ENCODE assay signal across 22 cellular contexts in genomic region chr15:50496692-50497091, GRCh38. TPM values are rescaled to one million over a fixed set of nuclear protein-coding genes. Genes with fewer than 3 reads are reported as not detected.
DNase-seq lines count a peak whose midpoint lies in the region; ATAC-seq and TF ChIP-seq lines count a peak whose summit lies in the region.
"Had no signal": no experiment of that assay in that cellular context is flagged by ENCODE, and none has a peak within 500 bp of the region (broad histone marks: within the 10 kb centered on the region; RNA-seq: fewer than 3 reads in every experiment).

No MANE protein-coding gene starts in this region.

- H3K4me3 Mint-ChIP-seq in activated CD8-positive, alpha-beta T cell treated with anti-CD3 and anti-CD28 coated beads for 36 hours = no peak overlapping the region
- no peak overlapping the region for H3K4me3 Mint-ChIP-seq in activated CD8-positive, alpha-beta T cell treated with anti-CD3 and anti-CD28 coated beads, Interleukin-2, amount 10 ng/mL, durations not matched to agents 7 days and 5 days
- H3K4me3 Mint-ChIP-seq in CD8-positive, alpha-beta T cell = no peak overlapping the region
- H3K4me3 Mint-ChIP-seq in activated T-helper 17 cell treated with anti-CD3 and anti-CD28 coated beads, Interleukin-2, amount 50 U/mL, for 72 hours = no peak overlapping the region
- no peak overlapping the region for H3K4me3 Mint-ChIP-seq in memory B cell
- no peak overlapping the region for H3K4me3 Mint-ChIP-seq in naive thymus-derived CD8-positive, alpha-beta T cell
- H3K4me3 Mint-ChIP-seq: GM23338, H9 had no signal

- DNase-seq in activated CD8-positive, alpha-beta T cell treated with anti-CD3 and anti-CD28 coated beads for 36 hours = no peak
- no peak for DNase-seq in activated CD8-positive, alpha-beta T cell treated with anti-CD3 and anti-CD28 coated beads, Interleukin-2, amount 10 ng/mL, durations not matched to agents 7 days and 5 days
- DNase-seq in CD8-positive, alpha-beta T cell = no peak
- DNase-seq in memory B cell (ENCODE audit: low spot score in 2 of 2) (no peak), NCI-H226 (no peak)
- no peak for DNase-seq in naive thymus-derived CD8-positive, alpha-beta T cell
- DNase-seq in activated CD4-positive, CD25-positive, alpha-beta regulatory T cell (lab: John Stamatoyannopoulos, UW) = no peak
- DNase-seq: H9, Kasumi-1, NCI-H1105, NCI-H1436 treated with DMSO at 0.1 percent for 48 hours, NCI-H187 treated with DMSO at 0.1 percent for 48 hours, NCI-H446, NCI-H524 treated with DMSO at 0.1 percent for 48 hours, NCI-H774, SIG-M5 had no signal

- no peaks in the 10 kb centered on the region for H3K4me1 ChIP-seq in CD8-positive, alpha-beta T cell (ENCODE audit: insufficient read depth, low read length)

- peak; percentile 34 for ATAC-seq in activated CD8-positive, alpha-beta T cell treated with anti-CD3 and anti-CD28 coated beads for 36 hours
- no peak for ATAC-seq in activated CD8-positive, alpha-beta T cell treated with anti-CD3 and anti-CD28 coated beads, Interleukin-2, amount 10 ng/mL, durations not matched to agents 7 days and 5 days
- ATAC-seq in CD8-positive, alpha-beta T cell = no peak
- peak; percentile 49 for ATAC-seq in activated T-helper 17 cell treated with anti-CD3 and anti-CD28 coated beads, Interleukin-2, amount 50 U/mL, for 72 hours (replicated peaks)
- ATAC-seq in memory B cell (ENCODE audit: low read depth) = no peak
- ATAC-seq in naive thymus-derived CD8-positive, alpha-beta T cell = no peak
- ATAC-seq: GM23338, K562 had no signal

- POLR2A ChIA-PET in activated CD8-positive, alpha-beta T cell treated with anti-CD3 and anti-CD28 coated beads for 36 hours (lab: Charles Lee) = no interaction called here
- POLR2A ChIA-PET in activated CD8-positive, alpha-beta T cell treated with anti-CD3 and anti-CD28 coated beads, Interleukin-2, amount 10 ng/mL, durations not matched to agents 7 days and 5 days (lab: Charles Lee) = interaction anchor here (1.2 kb wide), 1 partner anchor 142 kb away, joined by 4 read pairs; the partner anchor contains the start of gene GABPB1
- POLR2A ChIA-PET in CD8-positive, alpha-beta T cell (lab: Charles Lee) = interaction anchor here (0.6 kb wide), 1 partner anchor 9 kb away, joined by 3 read pairs; no protein-coding TSS in a partner anchor
- POLR2A ChIA-PET in naive thymus-derived CD8-positive, alpha-beta T cell (lab: Charles Lee) = no interaction called here

- H3K36me3 ChIP-seq in CD8-positive, alpha-beta T cell (ENCODE audit: insufficient read depth, low read length) = peaks cover 53% of the 10 kb centered on the region

- no peaks in the 10 kb centered on the region for H3K9me3 ChIP-seq in CD8-positive, alpha-beta T cell (ENCODE audit: low read length)

- no peaks in the 10 kb centered on the region for H3K27me3 Mint-ChIP-seq in activated CD8-positive, alpha-beta T cell treated with anti-CD3 and anti-CD28 coated beads for 36 hours
- H3K27me3 Mint-ChIP-seq in activated CD8-positive, alpha-beta T cell treated with anti-CD3 and anti-CD28 coated beads, Interleukin-2, amount 10 ng/mL, durations not matched to agents 7 days and 5 days (ENCODE audit: low read depth) = no peaks in the 10 kb centered on the region
- H3K27me3 Mint-ChIP-seq in CD8-positive, alpha-beta T cell (ENCODE audit: low read depth) = no peaks in the 10 kb centered on the region
- H3K27me3 Mint-ChIP-seq in activated T-helper 17 cell treated with anti-CD3 and anti-CD28 coated beads, Interleukin-2, amount 50 U/mL, for 72 hours = no peaks in the 10 kb centered on the region
- H3K27me3 Mint-ChIP-seq in memory B cell = no peaks in the 10 kb centered on the region
- H3K27me3 Mint-ChIP-seq in naive thymus-derived CD8-positive, alpha-beta T cell = no peaks in the 10 kb centered on the region

- H3K9me3 Mint-ChIP-seq in activated CD8-positive, alpha-beta T cell treated with anti-CD3 and anti-CD28 coated beads for 36 hours = no peaks in the 10 kb centered on the region
- H3K9me3 Mint-ChIP-seq in activated CD8-positive, alpha-beta T cell treated with anti-CD3 and anti-CD28 coated beads, Interleukin-2, amount 10 ng/mL, durations not matched to agents 7 days and 5 days (ENCODE audit: insufficient read depth) = no peaks in the 10 kb centered on the region
- no peaks in the 10 kb centered on the region for H3K9me3 Mint-ChIP-seq in CD8-positive, alpha-beta T cell
- H3K9me3 Mint-ChIP-seq in activated T-helper 17 cell treated with anti-CD3 and anti-CD28 coated beads, Interleukin-2, amount 50 U/mL, for 72 hours = no peaks in the 10 kb centered on the region
- no peaks in the 10 kb centered on the region for H3K9me3 Mint-ChIP-seq in memory B cell
- H3K9me3 Mint-ChIP-seq in naive thymus-derived CD8-positive, alpha-beta T cell = no peaks in the 10 kb centered on the region
- H3K9me3 Mint-ChIP-seq: GM23338, H9 had no signal

- no peak for TF ChIP-seq CTCF in activated CD8-positive, alpha-beta T cell treated with anti-CD3 and anti-CD28 coated beads for 36 hours (IDR thresholded peaks at IDR 0.05)
- no peak for TF ChIP-seq CTCF in CD8-positive, alpha-beta T cell (IDR thresholded peaks at IDR 0.05)

- CTCF ChIA-PET in activated CD8-positive, alpha-beta T cell treated with anti-CD3 and anti-CD28 coated beads for 36 hours (lab: Charles Lee) = no interaction called here
- CTCF ChIA-PET in activated CD8-positive, alpha-beta T cell treated with anti-CD3 and anti-CD28 coated beads, Interleukin-2, amount 10 ng/mL, durations not matched to agents 7 days and 5 days (lab: Charles Lee) = no interaction called here
- CTCF ChIA-PET in CD8-positive, alpha-beta T cell (lab: Charles Lee) = no interaction called here

- H3K27ac ChIP-seq in CD8-positive, alpha-beta T cell (ENCODE audit: low read depth, low read length) = peak overlapping the region; percentile 25

- peaks cover 48% of the 10 kb centered on the region for H3K36me3 Mint-ChIP-seq in activated CD8-positive, alpha-beta T cell treated with anti-CD3 and anti-CD28 coated beads for 36 hours (ENCODE audit: low read depth)
- H3K36me3 Mint-ChIP-seq in activated CD8-positive, alpha-beta T cell treated with anti-CD3 and anti-CD28 coated beads, Interleukin-2, amount 10 ng/mL, durations not matched to agents 7 days and 5 days (ENCODE audit: low read depth) = peaks cover 52% of the 10 kb centered on the region
- H3K36me3 Mint-ChIP-seq in CD8-positive, alpha-beta T cell = peaks cover 80% of the 10 kb centered on the region
- peaks cover 94% of the 10 kb centered on the region for H3K36me3 Mint-ChIP-seq in activated T-helper 17 cell treated with anti-CD3 and anti-CD28 coated beads, Interleukin-2, amount 50 U/mL, for 72 hours (ENCODE audit: low read depth)
- peaks cover 27% of the 10 kb centered on the region for H3K36me3 Mint-ChIP-seq in memory B cell
- H3K36me3 Mint-ChIP-seq in naive thymus-derived CD8-positive, alpha-beta T cell = peaks cover 0 to 87% (median 51%) of the 10 kb centered on the region in 3 donors

- intact Hi-C loops in activated CD8-positive, alpha-beta T cell treated with anti-CD3 and anti-CD28 coated beads for 36 hours (cut with micrococcal nuclease) = no loop called here
- intact Hi-C loops in CD8-positive, alpha-beta T cell (cut with DNase I, micrococcal nuclease) = loop anchor here (10.0 kb wide), 2 partner anchors 78 to 418 kb away; no protein-coding TSS in a partner anchor

- no peak overlapping the region for H3K4me3 ChIP-seq in CD8-positive, alpha-beta T cell (ENCODE audit: low read depth, low read length)
- H3K4me3 ChIP-seq: GM23338, K562 had no signal

- H3K27ac Mint-ChIP-seq in activated CD8-positive, alpha-beta T cell treated with anti-CD3 and anti-CD28 coated beads for 36 hours = peak overlapping the region; percentile 34
- H3K27ac Mint-ChIP-seq in activated CD8-positive, alpha-beta T cell treated with anti-CD3 and anti-CD28 coated beads, Interleukin-2, amount 10 ng/mL, durations not matched to agents 7 days and 5 days = no peak overlapping the region
- peak overlapping the region; percentile 46 for H3K27ac Mint-ChIP-seq in CD8-positive, alpha-beta T cell
- no peak overlapping the region for H3K27ac Mint-ChIP-seq in activated T-helper 17 cell treated with anti-CD3 and anti-CD28 coated beads, Interleukin-2, amount 50 U/mL, for 72 hours
- H3K27ac Mint-ChIP-seq in memory B cell = peak overlapping the region; percentile 50
- no peak overlapping the region for H3K27ac Mint-ChIP-seq in naive thymus-derived CD8-positive, alpha-beta T cell
- H3K27ac Mint-ChIP-seq: GM23338 had no signal

- no peaks in the 10 kb centered on the region for H3K27me3 ChIP-seq in CD8-positive, alpha-beta T cell (ENCODE audit: insufficient read depth, low read length)

- no peaks in the 10 kb centered on the region for H3K4me1 Mint-ChIP-seq in activated CD8-positive, alpha-beta T cell treated with anti-CD3 and anti-CD28 coated beads for 36 hours (ENCODE audit: low read depth)
- H3K4me1 Mint-ChIP-seq in activated CD8-positive, alpha-beta T cell treated with anti-CD3 and anti-CD28 coated beads, Interleukin-2, amount 10 ng/mL, durations not matched to agents 7 days and 5 days (ENCODE audit: low read depth) = no peaks in the 10 kb centered on the region
- H3K4me1 Mint-ChIP-seq in CD8-positive, alpha-beta T cell (ENCODE audit: low read depth) = no peaks in the 10 kb centered on the region
- H3K4me1 Mint-ChIP-seq in activated T-helper 17 cell treated with anti-CD3 and anti-CD28 coated beads, Interleukin-2, amount 50 U/mL, for 72 hours = no peaks in the 10 kb centered on the region
- H3K4me1 Mint-ChIP-seq in memory B cell = no peaks in the 10 kb centered on the region
- H3K4me1 Mint-ChIP-seq in naive thymus-derived CD8-positive, alpha-beta T cell = peaks cover 0 to 6% (median 0%) of the 10 kb centered on the region in 4 donors
- H3K4me1 Mint-ChIP-seq: GM23338, H9 had no signal

RNA-seq across cellular contexts. Expression of gene USP50, which starts 49.8 kb away (rescaled TPM):
- not detected for total RNA-seq in activated CD8-positive, alpha-beta T cell treated with anti-CD3 and anti-CD28 coated beads for 36 hours
- not detected for total RNA-seq in activated CD8-positive, alpha-beta T cell treated with anti-CD3 and anti-CD28 coated beads, Interleukin-2, amount 10 ng/mL, durations not matched to agents 7 days and 5 days
- total RNA-seq in CD8-positive, alpha-beta T cell = under 1 TPM in 1 of 2 experiments, not detected in 1; 0.79 TPM
- not detected for total RNA-seq in activated T-helper 17 cell treated with anti-CD3 and anti-CD28 coated beads, Interleukin-2, amount 50 U/mL, for 72 hours
- not detected for total RNA-seq in naive thymus-derived CD8-positive, alpha-beta T cell
- polyA plus RNA-seq in naive thymus-derived CD8-positive, alpha-beta T cell = under 1 TPM in 1 of 3 donors, not detected in 2; 0.36 TPM
- total RNA-seq: A172, GM23338, H9, K562, M059J had no signal
- polyA plus RNA-seq: BJ, K562 had no signal

Comparison
In these comparisons a context has a peak if more than half of its experiments do, and no peak if none do; other contexts are left out.
1. ATAC-seq: peak in activated CD8-positive, alpha-beta T cell treated with anti-CD3 and anti-CD28 coated beads for 36 hours (single experiment) and activated T-helper 17 cell treated with anti-CD3 and anti-CD28 coated beads, Interleukin-2, amount 50 U/mL, for 72 hours (single experiment); none in activated CD8-positive, alpha-beta T cell treated with anti-CD3 and anti-CD28 coated beads, Interleukin-2, amount 10 ng/mL, durations not matched to agents 7 days and 5 days (single experiment), CD8-positive, alpha-beta T cell (single experiment), memory B cell (single experiment) and naive thymus-derived CD8-positive, alpha-beta T cell (0 of 2).
2. H3K27ac Mint-ChIP-seq: peak in activated CD8-positive, alpha-beta T cell treated with anti-CD3 and anti-CD28 coated beads for 36 hours (single experiment), CD8-positive, alpha-beta T cell (single experiment) and memory B cell (single experiment); none in activated CD8-positive, alpha-beta T cell treated with anti-CD3 and anti-CD28 coated beads, Interleukin-2, amount 10 ng/mL, durations not matched to agents 7 days and 5 days (single experiment), activated T-helper 17 cell treated with anti-CD3 and anti-CD28 coated beads, Interleukin-2, amount 50 U/mL, for 72 hours (single experiment) and naive thymus-derived CD8-positive, alpha-beta T cell (0 of 10).
3. POLR2A ChIA-PET loops: an anchor here in activated CD8-positive, alpha-beta T cell treated with anti-CD3 and anti-CD28 coated beads, Interleukin-2, amount 10 ng/mL, durations not matched to agents 7 days and 5 days (1.2 kb wide) and CD8-positive, alpha-beta T cell (0.6 kb wide); none called in activated CD8-positive, alpha-beta T cell treated with anti-CD3 and anti-CD28 coated beads for 36 hours and naive thymus-derived CD8-positive, alpha-beta T cell.